ENCODE assay signal across 26 cellular contexts in genomic region chr11:121571466-121571865, GRCh38.
DNase-seq lines count a peak whose midpoint lies in the region; ATAC-seq and TF ChIP-seq lines count a peak whose summit lies in the region.
"Had no signal": no experiment of that assay in that cellular context is flagged by ENCODE, and none has a peak within 500 bp of the region (broad histone marks: within the 10 kb centered on the region; RNA-seq: fewer than 3 reads in every experiment).

No MANE protein-coding gene starts in this region.

- no peak for TF ChIP-seq CTCF in activated B cell treated with CpG ODN at 0.5 μM for 24 hours (IDR thresholded peaks at IDR 0.05)
- TF ChIP-seq CTCF in neural cell (IDR thresholded peaks at IDR 0.05; ENCODE audit: poor library complexity, severe bottlenecking), result no peak
- no peak for TF ChIP-seq CTCF in lower leg skin (IDR thresholded peaks at IDR 0.05)

- no peaks in the 10 kb centered on the region for H4K20me1 ChIP-seq in neural cell (ENCODE audit: insufficient read depth)

- H3K9me3 Mint-ChIP-seq in activated B cell treated with CpG ODN at 0.5 μM for 24 hours, result no peaks in the 10 kb centered on the region
- no peaks in the 10 kb centered on the region for H3K9me3 Mint-ChIP-seq in stimulated activated naive B cell treated with anti-CD40 and anti-IgM and Interleukin-4, amounts not matched to agents 10 μg/mL and 1 μg/mL and 100 μg/mL, for 72 hours
- H3K9me3 Mint-ChIP-seq: activated naive CD4-positive, alpha-beta T cell treated with anti-CD3 and anti-CD28 coated beads for 36 hours; mesothelial cell of epicardium had no signal

- no peaks in the 10 kb centered on the region for H3K9me3 ChIP-seq in neural cell (ENCODE audit: low read length)
- H3K9me3 ChIP-seq: esophagus muscularis mucosa, HAP-1 had no signal

- ATAC-seq in activated B cell treated with CpG ODN at 0.5 μM for 24 hours (ENCODE audit: low read depth), result no peak
- ATAC-seq in stimulated activated naive B cell treated with anti-CD40 and anti-IgM and Interleukin-4, amounts not matched to agents 10 μg/mL and 1 μg/mL and 100 μg/mL, for 72 hours (replicated peaks), result no peak
- ATAC-seq: left cardiac atrium; stimulated activated naive CD8-positive, alpha-beta T cell treated with anti-CD3 and anti-CD28 coated beads, Interleukin-15, Interleukin-2, amounts not matched to agents 100 U/mL and 50 U/mL, for 24 hours had no signal

- peaks cover 87% of the 10 kb centered on the region for H3K36me3 Mint-ChIP-seq in activated B cell treated with CpG ODN at 0.5 μM for 24 hours (ENCODE audit: low read depth)
- peaks cover 44 to 71% of the 10 kb centered on the region in 2 donors for H3K36me3 Mint-ChIP-seq in stimulated activated naive B cell treated with anti-CD40 and anti-IgM and Interleukin-4, amounts not matched to agents 10 μg/mL and 1 μg/mL and 100 μg/mL, for 72 hours

- no peak overlapping the region for H3K9ac ChIP-seq in neural cell (ENCODE audit: low read length)

- no peak overlapping the region for H2AFZ ChIP-seq in neural cell (ENCODE audit: low read depth, low read length)

- no peaks in the 10 kb centered on the region for H3K9me2 ChIP-seq in neural cell (ENCODE audit: insufficient read depth, low read length)

- H3K4me1 Mint-ChIP-seq in activated B cell treated with CpG ODN at 0.5 μM for 24 hours, result peaks cover 59% of the 10 kb centered on the region
- H3K4me1 Mint-ChIP-seq in stimulated activated naive B cell treated with anti-CD40 and anti-IgM and Interleukin-4, amounts not matched to agents 10 μg/mL and 1 μg/mL and 100 μg/mL, for 72 hours, result peaks cover 38 to 57% of the 10 kb centered on the region in 2 donors

- peak overlapping the region; percentile 87 for H3K27ac ChIP-seq in neural cell (ENCODE audit: low read length)
- H3K27ac ChIP-seq: 22Rv1, esophagus muscularis mucosa, skin epidermis had no signal

- DNase-seq in DMS 273 (lab: John Stamatoyannopoulos, UW; ENCODE audit: unreplicated experiment) (peak; percentile 20), DMS 273 treated with DMSO at 0.1 percent for 48 hours (lab: John Stamatoyannopoulos, UW) (no peak), NCI-H1092 (lab: John Stamatoyannopoulos, UW) (peak; percentile 45), activated B cell treated with CpG ODN at 0.5 μM for 24 hours (no peak), RKO (ENCODE audit: low spot score) (no peak), lower leg skin (ENCODE audit: low spot score in 2 of 2) (no peak)
- no peak for DNase-seq in stimulated activated naive B cell treated with anti-CD40 and anti-IgM and Interleukin-4, amounts not matched to agents 10 μg/mL and 1 μg/mL and 100 μg/mL, for 72 hours
- DNase-seq: activated naive CD4-positive, alpha-beta T cell treated with anti-CD3 and anti-CD28 coated beads for 36 hours; activated T-cell treated with anti-CD3 and anti-CD28 coated beads, Interleukin-2, amount 50 U/mL, for 1 hour; Caco-2; cerebellar nuclear complex; effector CD8-positive, alpha-beta T cell; left cardiac atrium; NCI-H1048; NCI-H524 treated with DMSO at 0.1 percent for 48 hours; Right ventricle myocardium superior; stimulated activated CD4-positive, alpha-beta T cell treated with anti-CD3 and anti-CD28 coated beads, Interleukin-2, amount 100 ng/mL, for 24 hours; stimulated activated naive CD8-positive, alpha-beta T cell treated with anti-CD3 and anti-CD28 coated beads, Interleukin-15, Interleukin-2, amounts not matched to agents 100 U/mL and 50 U/mL, for 24 hours had no signal

- intact Hi-C loops in activated B cell treated with CpG ODN at 0.5 μM for 24 hours (cut with micrococcal nuclease), result loop anchor here (10.0 kb wide), 1 partner anchor 1227 kb away; no protein-coding TSS in a partner anchor
- intact Hi-C loops in lower leg skin (cut with DNase I; ENCODE audit: low total_unique reads), result no loop called here

- no peaks in the 10 kb centered on the region for H3K79me2 ChIP-seq in neural cell (replicated peaks; ENCODE audit: insufficient read depth, low read length)

- no peaks in the 10 kb centered on the region for H3K27me3 ChIP-seq in neural cell (ENCODE audit: insufficient read depth, low read depth, low read length)
- H3K27me3 ChIP-seq: esophagus muscularis mucosa had no signal

- H3K36me3 ChIP-seq in neural cell (ENCODE audit: insufficient read depth, low read length), result no peaks in the 10 kb centered on the region
- H3K36me3 ChIP-seq: HAP-1 had no signal

- WGBS in lower leg skin, 2 donors, result 69 to 76% methylated on average over 5 of the region's 5 CpGs

- TF ChIP-seq RAD21 in neural cell (conservative IDR thresholded peaks at IDR 0.05), result no peak

- H3K4me3 ChIP-seq in neural cell (ENCODE audit: low read length), result no peak overlapping the region
- no peak overlapping the region for H3K4me3 ChIP-seq in lower leg skin (ENCODE audit: low read depth, poor library complexity, severe bottlenecking)
- H3K4me3 ChIP-seq: esophagus muscularis mucosa, HAP-1, skin epidermis had no signal

- POLR2A ChIA-PET in activated B cell treated with CpG ODN at 0.5 μM for 24 hours (lab: Charles Lee), result interaction anchor here (0.9 to 1.3 kb wide), 2 partner anchors 125 to 142 kb away, joined by 4 to 10 read pairs; no protein-coding TSS in a partner anchor

- H3K4me2 ChIP-seq in neural cell (ENCODE audit: low read length), result no peak overlapping the region

- H3K4me3 Mint-ChIP-seq in activated B cell treated with CpG ODN at 0.5 μM for 24 hours, result no peak overlapping the region
- H3K4me3 Mint-ChIP-seq in stimulated activated naive B cell treated with anti-CD40 and anti-IgM and Interleukin-4, amounts not matched to agents 10 μg/mL and 1 μg/mL and 100 μg/mL, for 72 hours, result no peak overlapping the region
- H3K4me3 Mint-ChIP-seq: activated naive CD4-positive, alpha-beta T cell treated with anti-CD3 and anti-CD28 coated beads for 36 hours; mesothelial cell of epicardium; type B pancreatic cell had no signal

- TF ChIP-seq EP300 in neural cell (conservative IDR thresholded peaks at IDR 0.05; ENCODE audit: poor library complexity, severe bottlenecking), result no peak

- no peak for TF ChIP-seq POLR2A in lower leg skin (IDR thresholded peaks at IDR 0.05)

- CTCF ChIA-PET in activated B cell treated with CpG ODN at 0.5 μM for 24 hours (lab: Charles Lee), result no interaction called here

- H3F3A ChIP-seq in neural cell (ENCODE audit: insufficient read depth, low read length, poor library complexity, severe bottlenecking), result no peaks in the 10 kb centered on the region

- peak overlapping the region; percentile 97 for H3K27ac Mint-ChIP-seq in activated B cell treated with CpG ODN at 0.5 μM for 24 hours
- H3K27ac Mint-ChIP-seq in stimulated activated naive B cell treated with anti-CD40 and anti-IgM and Interleukin-4, amounts not matched to agents 10 μg/mL and 1 μg/mL and 100 μg/mL, for 72 hours, result no peak overlapping the region
- H3K27ac Mint-ChIP-seq: activated naive CD4-positive, alpha-beta T cell treated with anti-CD3 and anti-CD28 coated beads for 36 hours; mesothelial cell of epicardium; progenitor cell of endocrine pancreas; type B pancreatic cell had no signal

- H3K27me3 Mint-ChIP-seq in activated B cell treated with CpG ODN at 0.5 μM for 24 hours, result peaks cover 4% of the 10 kb centered on the region
- peaks cover 10 to 29% of the 10 kb centered on the region in 2 donors for H3K27me3 Mint-ChIP-seq in stimulated activated naive B cell treated with anti-CD40 and anti-IgM and Interleukin-4, amounts not matched to agents 10 μg/mL and 1 μg/mL and 100 μg/mL, for 72 hours
- H3K27me3 Mint-ChIP-seq: progenitor cell of endocrine pancreas, type B pancreatic cell had no signal

TF ChIP-seq in neural cell, 6 proteins besides CTCF, POLR2A, EP300 and RAD21:
- TF ChIP-seq TAF1 (IDR thresholded peaks at IDR 0.05; ENCODE audit: low read depth) (peak; percentile 25), MXI1 (conservative IDR thresholded peaks at IDR 0.05; ENCODE audit: poor library complexity, severe bottlenecking) (no peak)
TF ChIP-seq in neural cell: peak in this region for 1.

Comparison
In these comparisons a context has a peak if more than half of its experiments do, and no peak if none do; other contexts are left out.
1. DNase-seq: peak in DMS 273 (single experiment) and NCI-H1092 (single experiment); none in DMS 273 treated with DMSO at 0.1 percent for 48 hours (single experiment), activated B cell treated with CpG ODN at 0.5 μM for 24 hours (single experiment), RKO (single experiment), stimulated activated naive B cell treated with anti-CD40 and anti-IgM and Interleukin-4, amounts not matched to agents 10 μg/mL and 1 μg/mL and 100 μg/mL, for 72 hours (single experiment) and lower leg skin (0 of 2).